ENCODE assay signal across 35 cellular contexts in the genomic region with DNA sequence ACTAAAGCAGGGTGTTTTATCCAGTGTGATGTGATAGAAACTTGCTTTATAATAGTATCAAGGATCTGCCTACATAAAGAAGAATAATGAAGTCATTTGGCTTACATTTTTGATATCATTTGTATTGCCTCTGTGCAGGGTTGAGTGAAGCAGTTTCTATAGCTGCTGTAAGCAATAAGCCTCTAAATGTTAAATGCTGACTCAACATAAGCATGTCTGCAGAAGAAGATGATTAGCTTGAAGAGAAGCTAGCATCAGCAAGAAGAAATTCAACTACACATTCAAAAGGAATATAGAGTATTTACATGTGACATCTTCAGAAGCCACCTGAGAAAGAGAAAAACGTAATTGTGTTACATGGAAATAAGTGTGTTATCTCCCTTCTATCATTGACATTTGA. TPM values are rescaled to one million over a fixed set of nuclear protein-coding genes. Genes with fewer than 3 reads are reported as not detected.
"Had no signal": no experiment of that assay in that cellular context is flagged by ENCODE, and none has a peak within 500 bp of the region (broad histone marks: within the 10 kb centered on the region; RNA-seq: fewer than 3 reads in every experiment).

No MANE protein-coding gene starts in this region.

- H3K36me3 ChIP-seq: adrenal gland, brain microvascular endothelial cell, breast epithelium had no signal

- DNase-seq: activated B cell treated with CpG ODN at 0.5 μM for 24 hours; activated CD4-positive, alpha-beta memory T cell treated with anti-CD3 and anti-CD28 coated beads for 36 hours; activated CD4-positive, alpha-beta T cell treated with anti-CD3 and anti-CD28 coated beads for 4 hours; activated CD4-positive, alpha-beta T cell treated with anti-CD3 and anti-CD28 coated beads, Interleukin-2, amount 10 ng/mL, durations not matched to agents 24 days and 14 days; activated CD4-positive, alpha-beta T cell treated with anti-CD3 and anti-CD28 coated beads, Interleukin-2, amount 50 U/mL, for 1 hour; activated CD4-positive, alpha-beta T cell treated with anti-CD3 and anti-CD28 coated beads, Interleukin-2, amount 50 U/mL, for 4 hours; activated CD4-positive, CD25-positive, alpha-beta regulatory T cell treated with anti-CD3 and anti-CD28 coated beads, Interleukin-2, amount 50 U/mL, for 72 hours; activated CD8-positive, alpha-beta memory T cell treated with anti-CD3 and anti-CD28 coated beads, Interleukin-2, amount 50 U/mL, for 4 hours; activated CD8-positive, alpha-beta T cell treated with anti-CD3 and anti-CD28 coated beads for 36 hours; activated effector memory CD4-positive, alpha-beta T cell treated with anti-CD3 and anti-CD28 coated beads, Interleukin-2, amount 50 U/mL, for 16 hours; activated gamma-delta T cell treated with Interleukin-2 at 50 U/mL for 16 hours; activated naive CD4-positive, alpha-beta T cell; activated naive CD4-positive, alpha-beta T cell treated with anti-CD3 and anti-CD28 coated beads for 36 hours; activated naive CD4-positive, alpha-beta T cell treated with anti-CD3 and anti-CD28 coated beads, Interleukin-2, amount 50 U/mL, for 16 hours; activated naive CD8-positive, alpha-beta T cell treated with anti-CD3 and anti-CD28 coated beads for 36 hours; activated T-cell treated with anti-CD3 and anti-CD28 coated beads for 4 hours; activated T-cell treated with anti-CD3 and anti-CD28 coated beads, Interleukin-2, amount 50 U/mL, for 1 hour; activated T-cell treated with anti-CD3 and anti-CD28 coated beads, Interleukin-2, amount 50 U/mL, for 4 hours; activated T-cell treated with anti-CD3 and anti-CD28 coated beads, Interleukin-2, amount 50 U/mL, for 72 hours; adrenal gland; amniotic stem cell; aorta; body of pancreas; brain microvascular endothelial cell; central memory CD4-positive, alpha-beta T cell; T-helper 2 cell; T-helper 9 cell had no signal

- FAIRE-seq: astrocyte, TTC549 had no signal

- ATAC-seq: activated CD8-positive, alpha-beta T cell treated with anti-CD3 and anti-CD28 coated beads for 36 hours; activated naive CD4-positive, alpha-beta T cell treated with anti-CD3 and anti-CD28 coated beads, Interleukin-2, amount 50 U/mL, for 72 hours; activated T-cell treated with anti-CD3 and anti-CD28 coated beads, Interleukin-2, amount 50 U/mL, for 4 hours; activated T-cell treated with anti-CD3 and anti-CD28 coated beads, Interleukin-2, amount 50 U/mL, for 72 hours; activated T-helper 17 cell treated with anti-CD3 and anti-CD28 coated beads, Interleukin-2, amount 50 U/mL, for 72 hours; body of pancreas had no signal

- H3K4me3 ChIP-seq: adrenal gland, body of pancreas, breast epithelium had no signal

- H3K9me3 ChIP-seq: adrenal gland, body of pancreas had no signal

- H3K4me1 ChIP-seq: breast epithelium had no signal

- H3K27me3 ChIP-seq: adrenal gland, body of pancreas, brain microvascular endothelial cell, breast epithelium had no signal

- H3K27ac ChIP-seq: adrenal gland, body of pancreas, brain microvascular endothelial cell, breast epithelium, VCaP had no signal

RNA-seq across cellular contexts. Expression of a gene that starts 17.6 kb away (rescaled TPM):
- total RNA-seq: activated B cell treated with CpG ODN at 0.5 μM for 24 hours; activated CD8-positive, alpha-beta memory T cell treated with anti-CD3 and anti-CD28 coated beads for 36 hours; activated naive CD4-positive, alpha-beta T cell treated with anti-CD3 and anti-CD28 coated beads, Interleukin-2, amount 50 U/mL, for 72 hours; activated T-helper 1 cell treated with anti-CD3 and anti-CD28 coated beads, Interleukin-12 subunit alpha, Interleukin-12 subunit beta, Interleukin-2, Interleukin-4 antibody, amounts not matched to agents 30 ng/mL and 10 ng/mL and 1 ng/mL, durations not matched to agents 14 hours and 24 hours and 36 hours had no signal
